8 cellular contexts compared by ENCODE assay signal in the genomic region with DNA sequence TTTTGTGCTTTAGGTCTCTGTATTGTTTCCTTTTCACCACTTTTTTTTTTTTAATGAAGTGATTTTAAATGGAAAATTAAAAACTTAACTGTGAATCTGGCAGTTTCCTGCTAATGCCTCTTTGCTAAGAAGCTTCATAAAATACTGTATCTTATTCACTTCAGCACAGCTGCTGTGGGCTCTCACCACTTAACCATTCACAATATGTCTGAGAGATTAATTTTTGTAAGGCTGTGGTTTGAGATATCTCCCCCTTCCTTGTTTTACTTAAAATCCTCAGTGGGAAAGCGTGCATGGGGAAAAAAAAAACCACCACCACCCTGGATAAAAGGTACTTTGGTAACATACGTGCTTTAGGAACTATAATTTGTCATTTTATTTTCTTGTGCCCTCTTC.
A peak's percentile ranks its signal among the peaks of the same experiment; 100 is the strongest.
DNase-seq lines count a peak whose midpoint lies in the region; ATAC-seq, FAIRE-seq and TF ChIP-seq lines count a peak whose summit lies in the region.

No MANE protein-coding gene starts in this region.

- H3K9me3 ChIP-seq in CD8-positive, alpha-beta T cell (ENCODE audit: low read length): no peaks in the 10 kb centered on the region
- H3K9me3 ChIP-seq in astrocyte (ENCODE audit: insufficient read depth, low read depth, low read length) (no peaks in the 10 kb centered on the region), osteoblast (ENCODE audit: low read depth, low read length) (no peaks in the 10 kb centered on the region)

- no peak overlapping the region for H3K4me3 ChIP-seq in CD8-positive, alpha-beta T cell (ENCODE audit: low read depth, low read length)
- H3K4me3 ChIP-seq in astrocyte (ENCODE audit: insufficient read depth, low read depth, low read length) (no peak overlapping the region), osteoblast (ENCODE audit: insufficient read depth, low read length) (no peak overlapping the region)

- peak overlapping the region; percentile 27 for H3K4me3 Mint-ChIP-seq in CD8-positive, alpha-beta T cell
- H3K4me3 Mint-ChIP-seq in astrocyte (ENCODE audit: unreplicated experiment): no peak overlapping the region

- peaks cover 24% of the 10 kb centered on the region for H3K4me1 ChIP-seq in CD8-positive, alpha-beta T cell (ENCODE audit: insufficient read depth, low read length)
- H3K4me1 ChIP-seq in astrocyte (ENCODE audit: insufficient read depth, low read length) (peaks cover 46% of the 10 kb centered on the region), osteoblast (ENCODE audit: insufficient read depth, low read length) (peaks cover 43% of the 10 kb centered on the region)

- H3K79me2 ChIP-seq in astrocyte (ENCODE audit: insufficient read depth, low read length) (peaks cover 60% of the 10 kb centered on the region), osteoblast (ENCODE audit: insufficient read depth, low read length) (peaks cover 38% of the 10 kb centered on the region)

- intact Hi-C loops in CD8-positive, alpha-beta T cell (cut with DNase I, micrococcal nuclease): no loop called here

- no peaks in the 10 kb centered on the region for H3K27me3 Mint-ChIP-seq in CD8-positive, alpha-beta T cell (ENCODE audit: low read depth)
- H3K27me3 Mint-ChIP-seq in astrocyte (ENCODE audit: low read depth, unreplicated experiment): no peaks in the 10 kb centered on the region

- peaks cover 61% of the 10 kb centered on the region for H3K4me1 Mint-ChIP-seq in CD8-positive, alpha-beta T cell (ENCODE audit: low read depth)
- peaks cover 52% of the 10 kb centered on the region for H3K4me1 Mint-ChIP-seq in astrocyte (ENCODE audit: low read depth, unreplicated experiment)

- DNase-seq in CD8-positive, alpha-beta T cell: no peak
- DNase-seq in astrocyte (ENCODE audit: low read depth) (peak; percentile 86), osteoblast (ENCODE audit: insufficient read length, low spot score, missing footprints) (no peak), COLO829 (ENCODE audit: low spot score) (no peak)
- DNase-seq in effector CD4-positive, alpha-beta T cell: no peak

- no peaks in the 10 kb centered on the region for H3K36me3 Mint-ChIP-seq in CD8-positive, alpha-beta T cell
- H3K36me3 Mint-ChIP-seq in astrocyte (ENCODE audit: low read depth, unreplicated experiment): peaks cover 10% of the 10 kb centered on the region

- no peak for ATAC-seq in CD8-positive, alpha-beta T cell
- ATAC-seq in HG03280 (IDR thresholded peaks at IDR 0.05; ENCODE audit: unreplicated experiment) (peak; percentile 28), GM18511 (IDR thresholded peaks at IDR 0.05; ENCODE audit: unreplicated experiment) (no peak), HG03565 (IDR thresholded peaks at IDR 0.05; ENCODE audit: unreplicated experiment) (no peak)

- H3K9me3 Mint-ChIP-seq in CD8-positive, alpha-beta T cell: no peaks in the 10 kb centered on the region
- H3K9me3 Mint-ChIP-seq in astrocyte (ENCODE audit: unreplicated experiment): no peaks in the 10 kb centered on the region

- H4K20me1 ChIP-seq in astrocyte (ENCODE audit: insufficient read depth, low read length) (no peaks in the 10 kb centered on the region), osteoblast (ENCODE audit: insufficient read depth, low read length) (no peaks in the 10 kb centered on the region)

- no peaks in the 10 kb centered on the region for H3K36me3 ChIP-seq in CD8-positive, alpha-beta T cell (ENCODE audit: insufficient read depth, low read length)
- H3K36me3 ChIP-seq in astrocyte (ENCODE audit: insufficient read depth, low read length) (peaks cover 5% of the 10 kb centered on the region), osteoblast (ENCODE audit: insufficient read depth, low read length) (peaks cover 3% of the 10 kb centered on the region)

- POLR2A ChIA-PET in CD8-positive, alpha-beta T cell (lab: Charles Lee): no interaction called here

- H3K27ac Mint-ChIP-seq in CD8-positive, alpha-beta T cell: peak overlapping the region; percentile 35
- peak overlapping the region; percentile 97 for H3K27ac Mint-ChIP-seq in astrocyte (ENCODE audit: unreplicated experiment)

- no peaks in the 10 kb centered on the region for H3K27me3 ChIP-seq in CD8-positive, alpha-beta T cell (ENCODE audit: insufficient read depth, low read length)
- H3K27me3 ChIP-seq in astrocyte (ENCODE audit: insufficient read depth, low read length) (no peaks in the 10 kb centered on the region), osteoblast (ENCODE audit: insufficient read depth, low read length) (no peaks in the 10 kb centered on the region)

- H3K4me2 ChIP-seq in astrocyte (ENCODE audit: low read length) (peak overlapping the region; percentile 54), osteoblast (ENCODE audit: insufficient read depth, low read length) (peak overlapping the region; percentile 41)

- no peak overlapping the region for H3K27ac ChIP-seq in CD8-positive, alpha-beta T cell (ENCODE audit: low read depth, low read length)
- peak overlapping the region; percentile 92 for H3K27ac ChIP-seq in astrocyte (ENCODE audit: low read depth, low read length)
- peak overlapping the region; percentile 80 for H3K27ac ChIP-seq in osteoblast (ENCODE audit: low read depth, low read length)

- TF ChIP-seq CTCF in CD8-positive, alpha-beta T cell (IDR thresholded peaks at IDR 0.05): no peak
- TF ChIP-seq CTCF in astrocyte (IDR thresholded peaks at IDR 0.05; ENCODE audit: insufficient read depth, low read depth, low read length): no peak
- no peak for TF ChIP-seq CTCF in osteoblast (IDR thresholded peaks at IDR 0.05; ENCODE audit: extremely low read depth, low read depth, low read length)

- CTCF ChIA-PET in CD8-positive, alpha-beta T cell (lab: Charles Lee): interaction anchor here (0.7 kb wide), 1 partner anchor 890 kb away, joined by 3 read pairs; no protein-coding TSS in a partner anchor

- FAIRE-seq in astrocyte (lab: Jason Lieb, UNC): no peak

- H2AFZ ChIP-seq in astrocyte (ENCODE audit: low read depth, low read length) (no peak overlapping the region), osteoblast (ENCODE audit: low read length) (no peak overlapping the region)

- H3K9ac ChIP-seq in astrocyte (ENCODE audit: low read length): peak overlapping the region; percentile 62
